Comparison of ENCODE assay signal across 21 cellular contexts in the genomic region with DNA sequence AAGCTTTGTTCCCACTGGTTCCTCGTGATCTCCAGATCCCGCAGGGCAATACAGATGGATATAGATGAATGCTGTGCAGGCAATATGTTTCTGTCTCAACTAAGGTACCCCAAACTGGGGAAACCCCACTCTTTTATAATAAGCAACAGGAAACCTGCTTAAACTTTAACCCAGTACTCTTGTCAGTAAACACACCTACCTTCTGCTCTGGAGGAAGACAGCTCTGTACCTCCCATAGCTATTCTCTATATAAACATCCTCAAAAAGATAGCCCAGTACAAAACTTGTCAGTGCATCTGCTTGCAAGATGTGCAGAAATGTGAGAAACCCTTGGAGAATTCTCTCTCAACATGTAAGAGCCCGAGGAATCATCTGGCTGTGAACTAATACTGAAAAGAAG.
DNase-seq lines count a peak whose midpoint lies in the region; ATAC-seq lines count a peak whose summit lies in the region.
"Had no signal": no experiment of that assay in that cellular context is flagged by ENCODE, and none has a peak within 500 bp of the region (broad histone marks: within the 10 kb centered on the region; RNA-seq: fewer than 3 reads in every experiment).

No MANE protein-coding gene starts in this region.

- H3K27me3 ChIP-seq in neuron (ENCODE audit: insufficient read depth, low read length), result no peaks in the 10 kb centered on the region

- no peaks in the 10 kb centered on the region for H3K36me3 Mint-ChIP-seq in activated T-helper 17 cell treated with anti-CD3 and anti-CD28 coated beads, Interleukin-2, amount 50 U/mL, for 72 hours (ENCODE audit: low read depth)
- H3K36me3 Mint-ChIP-seq: T-cell had no signal

- ATAC-seq in GM18520 (IDR thresholded peaks at IDR 0.05; ENCODE audit: unreplicated experiment) (peak; percentile 65), HG02759 (IDR thresholded peaks at IDR 0.05; ENCODE audit: unreplicated experiment) (peak; percentile 54)
- ATAC-seq in activated T-helper 17 cell treated with anti-CD3 and anti-CD28 coated beads, Interleukin-2, amount 50 U/mL, for 72 hours (replicated peaks), result no peak
- ATAC-seq: HepG2, Panc1, T-cell had no signal

- DNase-seq in NCI-H2171 treated with DMSO at 0.1 percent for 48 hours (lab: John Stamatoyannopoulos, UW) (peak; percentile 78), nucleus accumbens (lab: John Stamatoyannopoulos, UW) (no peak)
- no peak for DNase-seq in activated naive CD4-positive, alpha-beta T cell (lab: John Stamatoyannopoulos, UW)
- DNase-seq: 8988T, Calu3, DND-41, Karpas-422, NCI-H1092 treated with DMSO at 0.1 percent for 48 hours, NCI-H1436, NCI-H187, NCI-H2081 treated with DMSO at 0.1 percent for 48 hours, NCI-H446 treated with DMSO at 0.1 percent for 48 hours, NCI-H526, SHP77, T-cell had no signal

- H3K4me3 ChIP-seq in neuron (ENCODE audit: low read length), result no peak overlapping the region

- no peaks in the 10 kb centered on the region for H3K4me1 Mint-ChIP-seq in activated T-helper 17 cell treated with anti-CD3 and anti-CD28 coated beads, Interleukin-2, amount 50 U/mL, for 72 hours
- H3K4me1 Mint-ChIP-seq: T-cell had no signal

- H2AFZ ChIP-seq in neuron (ENCODE audit: low read depth, low read length), result peak overlapping the region; percentile 23

- peaks cover 3% of the 10 kb centered on the region for H3K4me1 ChIP-seq in neuron (ENCODE audit: insufficient read depth, low read length)

- H3K9me3 ChIP-seq in neuron (ENCODE audit: low read length), result no peaks in the 10 kb centered on the region

- no peaks in the 10 kb centered on the region for H3K36me3 ChIP-seq in neuron (ENCODE audit: insufficient read depth, low read length)

- H3K9me3 Mint-ChIP-seq in activated T-helper 17 cell treated with anti-CD3 and anti-CD28 coated beads, Interleukin-2, amount 50 U/mL, for 72 hours, result peaks cover 5% of the 10 kb centered on the region

- H3K27ac Mint-ChIP-seq in activated T-helper 17 cell treated with anti-CD3 and anti-CD28 coated beads, Interleukin-2, amount 50 U/mL, for 72 hours, result no peak overlapping the region
- H3K27ac Mint-ChIP-seq: T-cell had no signal

- H3K27me3 Mint-ChIP-seq in activated T-helper 17 cell treated with anti-CD3 and anti-CD28 coated beads, Interleukin-2, amount 50 U/mL, for 72 hours, result no peaks in the 10 kb centered on the region
- H3K27me3 Mint-ChIP-seq: T-cell had no signal

- no peak overlapping the region for H3K4me3 Mint-ChIP-seq in activated T-helper 17 cell treated with anti-CD3 and anti-CD28 coated beads, Interleukin-2, amount 50 U/mL, for 72 hours
- H3K4me3 Mint-ChIP-seq: T-cell had no signal
